15 cellular contexts compared by ENCODE assay signal in the genomic region with DNA sequence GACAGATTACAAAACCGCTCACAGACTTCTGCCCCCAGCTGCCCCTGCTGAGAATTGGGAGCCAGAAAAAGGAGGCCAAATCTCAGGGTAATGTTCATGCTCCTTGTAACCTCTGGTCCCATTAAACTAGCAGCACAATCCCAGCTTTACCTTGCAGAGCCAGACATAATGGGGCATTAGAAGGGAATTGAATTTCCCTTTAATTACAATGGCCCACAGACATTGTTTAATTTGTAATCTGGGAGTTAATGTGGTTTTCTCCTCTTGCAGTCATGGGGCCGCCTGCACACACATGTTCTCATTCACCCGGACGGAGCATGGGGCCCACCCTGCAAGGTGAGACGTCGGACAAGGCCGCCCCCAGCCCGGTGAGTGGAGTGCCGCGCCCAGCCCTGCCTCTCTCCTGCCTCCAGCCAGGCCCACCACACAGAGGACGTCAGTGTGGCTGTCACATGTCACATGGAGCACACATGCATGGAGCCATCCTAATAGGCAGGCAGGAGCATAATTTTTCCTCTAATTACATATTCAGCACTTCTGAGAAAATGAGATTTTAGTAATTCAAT.
"Had no signal": no experiment of that assay in that cellular context is flagged by ENCODE, and none has a peak within 500 bp of the region (broad histone marks: within the 10 kb centered on the region; RNA-seq: fewer than 3 reads in every experiment).

No MANE protein-coding gene starts in this region.

- H3K27ac ChIP-seq: ascending aorta, breast epithelium, esophagus squamous epithelium, heart right ventricle, neutrophil, spleen, testis, VCaP had no signal

- H3K4me1 ChIP-seq: ascending aorta, breast epithelium, esophagus squamous epithelium, heart right ventricle, testis had no signal

- H3K27me3 ChIP-seq: neutrophil, testis had no signal

- H3K36me3 ChIP-seq: ascending aorta, breast epithelium, esophagus squamous epithelium, heart right ventricle, neutrophil, spleen had no signal

- H3K9me3 ChIP-seq: ascending aorta, breast epithelium, esophagus squamous epithelium, heart right ventricle, neutrophil, spleen, testis had no signal

- DNase-seq: activated CD8-positive, alpha-beta memory T cell treated with anti-CD3 and anti-CD28 coated beads, Interleukin-2, amount 50 U/mL, for 48 hours; cortex of kidney; esophagus squamous epithelium; heart right ventricle; left ventricle myocardium superior; naive B cell; spleen; stimulated activated CD4-positive, alpha-beta T cell treated with anti-CD3 and anti-CD28 coated beads, Interleukin-4, amount 100 ng/mL, for 4 hours; SW 1271; testis had no signal

- ATAC-seq: heart right ventricle; left ventricle myocardium superior; stimulated activated memory B cell treated with anti-CD40 and anti-IgM and Interleukin-4, amounts not matched to agents 10 μg/mL and 1 μg/mL and 100 μg/mL, for 72 hours had no signal

- H3K4me3 ChIP-seq: ascending aorta, breast epithelium, esophagus squamous epithelium, heart right ventricle, spleen, testis had no signal
